Comparison of ENCODE assay signal across 25 cellular contexts in the genomic region with DNA sequence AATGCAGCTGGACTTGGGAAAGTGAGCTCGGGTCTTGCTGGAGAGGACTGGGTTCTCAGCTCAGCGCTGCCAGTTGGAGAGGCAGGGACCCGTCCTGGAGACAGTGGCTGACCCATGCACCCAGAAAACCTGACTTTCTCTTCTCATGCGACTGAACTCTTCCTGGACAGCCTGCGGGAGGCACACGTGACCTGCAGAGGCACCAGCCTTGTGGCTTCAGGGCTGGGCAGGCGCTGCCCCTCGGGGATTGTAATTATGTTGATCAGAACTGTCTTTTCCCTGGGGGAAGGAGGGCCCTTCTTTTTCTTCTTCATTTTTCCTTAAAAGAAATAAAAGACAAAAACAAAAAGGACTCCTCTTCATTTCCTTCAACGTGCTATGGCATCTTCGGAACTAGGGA.
A peak's percentile ranks its signal among the peaks of the same experiment; 100 is the strongest.
DNase-seq lines count a peak whose midpoint lies in the region; ATAC-seq, FAIRE-seq and TF ChIP-seq lines count a peak whose summit lies in the region.
"Had no signal": no experiment of that assay in that cellular context is flagged by ENCODE, and none has a peak within 500 bp of the region (broad histone marks: within the 10 kb centered on the region; RNA-seq: fewer than 3 reads in every experiment).

No MANE protein-coding gene starts in this region.

- no peak overlapping the region for H3K4me2 ChIP-seq in GM23338
- no peak overlapping the region for H3K4me2 ChIP-seq in K562 (ENCODE audit: insufficient read depth, low read length)
- no peak overlapping the region for H3K4me2 ChIP-seq in mesendoderm (ENCODE audit: low read length)
- H3K4me2 ChIP-seq: A549 had no signal

- H3K4ac ChIP-seq in mesendoderm (ENCODE audit: low read depth, low read length), result no peak overlapping the region

- no peak for FAIRE-seq in K562 (lab: Jason Lieb, UNC)
- FAIRE-seq: A549, GM19239, RCC 7860 had no signal

- H3F3A ChIP-seq in GM23338 (replicated peaks; ENCODE audit: low read depth), result no peaks in the 10 kb centered on the region

- H4K8ac ChIP-seq in mesendoderm (ENCODE audit: low read depth, low read length), result no peak overlapping the region

- TF ChIP-seq RAD21 in K562 (CRISPR knock-in tag; conservative IDR thresholded peaks at IDR 0.05 in 1 of 2, IDR thresholded peaks at IDR 0.05 in 1 of 2), result no peak

- H3K36me3 Mint-ChIP-seq in GM23338 (ENCODE audit: low read depth), result peaks cover under 1% of the 10 kb centered on the region; the same call in 1 of the 3 replicates
- H3K36me3 Mint-ChIP-seq in activated naive CD8-positive, alpha-beta T cell treated with anti-CD3 and anti-CD28 coated beads, Interleukin-2, amount 50 U/mL, for 24 hours (ENCODE audit: low read depth), result no peaks in the 10 kb centered on the region
- H3K36me3 Mint-ChIP-seq: CD8-positive, alpha-beta memory T cell had no signal

- peak overlapping the region; percentile 36 for H2AFZ ChIP-seq in GM23338
- no peak overlapping the region for H2AFZ ChIP-seq in K562 (ENCODE audit: low read depth, low read length)

- H3K79me1 ChIP-seq in mesendoderm (ENCODE audit: low read length), result no peaks in the 10 kb centered on the region

- H3K79me2 ChIP-seq in GM23338 (replicated peaks; ENCODE audit: insufficient read depth), result no peaks in the 10 kb centered on the region
- H3K79me2 ChIP-seq in K562 (ENCODE audit: control insufficient read depth, insufficient read depth, low read length), result no peaks in the 10 kb centered on the region
- no peaks in the 10 kb centered on the region for H3K79me2 ChIP-seq in mesendoderm (ENCODE audit: control insufficient read depth, insufficient read depth, low read length)

- CTCF ChIA-PET in K562 (lab: Yijun Ruan, JAX; ENCODE audit: low intra/inter-chr PET ratio), result no interaction called here

- ATAC-seq in GM23338, result no peak
- no peak for ATAC-seq in K562
- no peak for ATAC-seq in HG02798 (IDR thresholded peaks at IDR 0.05; ENCODE audit: poor library complexity, unreplicated experiment)
- ATAC-seq in HG03354 (IDR thresholded peaks at IDR 0.05; ENCODE audit: poor library complexity, severe bottlenecking, unreplicated experiment), result no peak
- ATAC-seq in activated naive CD8-positive, alpha-beta T cell treated with anti-CD3 and anti-CD28 coated beads, Interleukin-2, amount 50 U/mL, for 24 hours, result no peak
- ATAC-seq: A549, SK-N-SH treated with all-trans-retinoic acid at 6 μM for 48 hours, T-helper 17 cell had no signal

- under 1% methylated on average over 10 of the region's 10 CpGs for whole genome bisulfite sequencing in K562 (ENCODE audit: insufficient coverage, low coverage, missing lambda C conversion rate)
- no CpG with 5 or more reads among the region's 10 CpGs for WGBS in mesendoderm (ENCODE audit: extremely low coverage, insufficient coverage, low lambda C conversion rate)
- 73% methylated on average over 10 of the region's 10 CpGs for WGBS in suprapubic skin

- H3K9me3 Mint-ChIP-seq in GM23338, result peaks cover 3% of the 10 kb centered on the region; the same call in 1 of the 3 replicates
- no peaks in the 10 kb centered on the region for H3K9me3 Mint-ChIP-seq in activated naive CD8-positive, alpha-beta T cell treated with anti-CD3 and anti-CD28 coated beads, Interleukin-2, amount 50 U/mL, for 24 hours

- H2BK120ac ChIP-seq in mesendoderm (ENCODE audit: low read depth, low read length), result no peak overlapping the region

- peaks cover 2% of the 10 kb centered on the region for H3K27me3 Mint-ChIP-seq in GM23338 (ENCODE audit: insufficient read depth, low read depth, poor library complexity)
- H3K27me3 Mint-ChIP-seq in activated naive CD8-positive, alpha-beta T cell treated with anti-CD3 and anti-CD28 coated beads, Interleukin-2, amount 50 U/mL, for 24 hours, result no peaks in the 10 kb centered on the region

- no peak overlapping the region for H2AK5ac ChIP-seq in mesendoderm (ENCODE audit: low read length)

- peak overlapping the region; percentile 22 for H4K5ac ChIP-seq in mesendoderm (ENCODE audit: low read length)

- peaks cover 12% of the 10 kb centered on the region; the same call in 1 of the 2 replicates for H3K9me2 ChIP-seq in GM23338 (ENCODE audit: insufficient read depth)

- intact Hi-C loops in K562 (cut with micrococcal nuclease), result loop anchor here (2.0 kb wide), 1 partner anchor 47 kb away; no protein-coding TSS in a partner anchor

- H3K18ac ChIP-seq in mesendoderm (ENCODE audit: low read length), result no peak overlapping the region

- no peak overlapping the region for H3K4me3 ChIP-seq in GM23338
- no peak overlapping the region for H3K4me3 ChIP-seq in K562
- no peak overlapping the region for H3K4me3 ChIP-seq in mesendoderm (ENCODE audit: low read length)
- H3K4me3 ChIP-seq in suprapubic skin, result no peak overlapping the region
- H3K4me3 ChIP-seq: A549 had no signal

- TF ChIP-seq POLR2A in K562 (conservative IDR thresholded peaks at IDR 0.05) (no peak), suprapubic skin (IDR thresholded peaks at IDR 0.05) (no peak)

- H3K27ac Mint-ChIP-seq in GM23338, result no peak overlapping the region
- no peak overlapping the region for H3K27ac Mint-ChIP-seq in activated naive CD8-positive, alpha-beta T cell treated with anti-CD3 and anti-CD28 coated beads, Interleukin-2, amount 50 U/mL, for 24 hours
- H3K27ac Mint-ChIP-seq: CD8-positive, alpha-beta memory T cell; T-helper 17 cell had no signal

- H3K9me3 ChIP-seq in K562 (replicated peaks; ENCODE audit: control insufficient read depth, insufficient read depth, low read depth, low read length) (no peaks in the 10 kb centered on the region), suprapubic skin (no peaks in the 10 kb centered on the region)
- H3K9me3 ChIP-seq: A549 had no signal

- in situ Hi-C loops in K562 (cut with MboI), result no loop called here

- BruUV-seq in K562 (replicated peaks; lab: Mats Ljungman, UMichigan), result no TSS peak

- H4K20me1 ChIP-seq in GM23338 (replicated peaks; ENCODE audit: insufficient read depth) (no peaks in the 10 kb centered on the region), K562 (replicated peaks; ENCODE audit: control insufficient read depth, insufficient read depth, low read length) (no peaks in the 10 kb centered on the region)

- no peak overlapping the region for H2BK15ac ChIP-seq in mesendoderm (replicated peaks; ENCODE audit: low read depth)

- no peak overlapping the region for H3K23ac ChIP-seq in mesendoderm (ENCODE audit: low read length)

- H3K4me3 Mint-ChIP-seq in GM23338, result no peak overlapping the region
- no peak overlapping the region for H3K4me3 Mint-ChIP-seq in activated naive CD8-positive, alpha-beta T cell treated with anti-CD3 and anti-CD28 coated beads, Interleukin-2, amount 50 U/mL, for 24 hours
- H3K4me3 Mint-ChIP-seq: CD8-positive, alpha-beta memory T cell; T-helper 17 cell had no signal

- POLR2A ChIA-PET in K562 (lab: Yijun Ruan, JAX), result interaction anchor here (0.9 to 1.3 kb wide), 2 partner anchors 12 to 29 kb away, joined by 3 to 4 read pairs; no protein-coding TSS in a partner anchor

- no peaks in the 10 kb centered on the region for H3K9me1 ChIP-seq in K562 (ENCODE audit: control insufficient read depth, insufficient read depth, low read length)

- H3K36me3 ChIP-seq in GM23338 (ENCODE audit: insufficient read depth) (no peaks in the 10 kb centered on the region), K562 (ENCODE audit: control insufficient read depth, insufficient read depth, low read length) (no peaks in the 10 kb centered on the region), mesendoderm (ENCODE audit: control insufficient read depth, insufficient read depth, low read length) (no peaks in the 10 kb centered on the region), suprapubic skin (no peaks in the 10 kb centered on the region)

- H3K4me1 Mint-ChIP-seq in GM23338, result peaks cover 21% of the 10 kb centered on the region
- no peaks in the 10 kb centered on the region for H3K4me1 Mint-ChIP-seq in activated naive CD8-positive, alpha-beta T cell treated with anti-CD3 and anti-CD28 coated beads, Interleukin-2, amount 50 U/mL, for 24 hours
- H3K4me1 Mint-ChIP-seq: CD8-positive, alpha-beta memory T cell; T-helper 17 cell had no signal

- H3K56ac ChIP-seq in mesendoderm (ENCODE audit: low read length), result no peak overlapping the region

- no peak for TF ChIP-seq EP300 in K562 (IDR thresholded peaks at IDR 0.05; ENCODE audit: low read length)
- TF ChIP-seq EP300 in suprapubic skin (IDR thresholded peaks at IDR 0.05), result no peak

- TF ChIP-seq CTCF in GM23338 (conservative IDR thresholded peaks at IDR 0.05; ENCODE audit: low read depth in 2 of 2), result 0 out of 4 replicates have a peak, but pooled peaks of 1 of the 2 experiments have one; percentile 18
- no peak for TF ChIP-seq CTCF in K562 (IDR thresholded peaks at IDR 0.05 in 2 of 3, conservative IDR thresholded peaks at IDR 0.05 in 1 of 3; ENCODE audit: insufficient read depth in 2 of 3, low read depth in 1 of 3, low read length in 3 of 3)
- no peak for TF ChIP-seq CTCF in suprapubic skin (IDR thresholded peaks at IDR 0.05)

- H2BK5ac ChIP-seq in mesendoderm (ENCODE audit: low read length), result no peak overlapping the region

- no peaks in the 10 kb centered on the region for H3K27me3 ChIP-seq in GM23338 (ENCODE audit: insufficient read depth)
- peaks cover 6 to 13% of the 10 kb centered on the region in 2 experiments; a peak in 4 of 5 replicates for H3K27me3 ChIP-seq in K562 (ENCODE audit: control insufficient read depth in 2 of 2, insufficient read depth in 2 of 2, low read length in 2 of 2)
- no peaks in the 10 kb centered on the region for H3K27me3 ChIP-seq in mesendoderm (ENCODE audit: insufficient read depth, low read length, poor library complexity)
- no peaks in the 10 kb centered on the region for H3K27me3 ChIP-seq in suprapubic skin

- no peak for DNase-seq in GM23338 (ENCODE audit: low spot score)
- peak; percentile 73 for DNase-seq in NOMO-1 treated with DMSO at 0.1 percent for 48 hours (lab: John Stamatoyannopoulos, UW; ENCODE audit: unreplicated experiment)
- DNase-seq in K562 (ENCODE audit: extremely low read depth in 1 of 4, low spot score in 3 of 4), result no peak
- no peak for DNase-seq in mesendoderm
- no peak for DNase-seq in activated naive CD8-positive, alpha-beta T cell treated with anti-CD3 and anti-CD28 coated beads, Interleukin-2, amount 50 U/mL, for 24 hours
- no peak for DNase-seq in suprapubic skin (ENCODE audit: low spot score in 2 of 2)
- DNase-seq: CD8-positive, alpha-beta memory T cell; DMS 273 treated with DMSO at 0.1 percent for 48 hours; DMS79 treated with DMSO at 0.1 percent for 48 hours; H7; Karpas-422; NCI-H1105; NCI-H146; NCI-H2029; NCI-H2227 treated with DMSO at 0.1 percent for 48 hours; NCI-H526 treated with DMSO at 0.1 percent for 48 hours; T-helper 17 cell had no signal

- no peak overlapping the region for H3K27ac ChIP-seq in GM23338 (ENCODE audit: low read depth)
- no peak overlapping the region for H3K27ac ChIP-seq in K562 (ENCODE audit: extremely low read depth, low read depth, low read length)
- no peak overlapping the region for H3K27ac ChIP-seq in mesendoderm (ENCODE audit: low read depth, low read length)
- no peak overlapping the region for H3K27ac ChIP-seq in suprapubic skin
- H3K27ac ChIP-seq: A549, C4-2B, HL-60 had no signal

- no peaks in the 10 kb centered on the region; the same call in 1 of the 2 replicates for H3K4me1 ChIP-seq in GM23338 (ENCODE audit: insufficient read depth)
- H3K4me1 ChIP-seq in K562 (replicated peaks in 1 of 2; ENCODE audit: control insufficient read depth in 2 of 2, insufficient read depth in 2 of 2, low read length in 2 of 2), result no peaks in the 10 kb centered on the region
- no peaks in the 10 kb centered on the region for H3K4me1 ChIP-seq in mesendoderm (ENCODE audit: control insufficient read depth, low read depth, low read length)
- H3K4me1 ChIP-seq in suprapubic skin, result peaks cover 8% of the 10 kb centered on the region

- no peak overlapping the region for H3K9ac ChIP-seq in K562 (ENCODE audit: insufficient read depth in 1 of 2, low read depth in 2 of 2, low read length in 2 of 2)
- H3K9ac ChIP-seq in mesendoderm (ENCODE audit: low read length), result no peak overlapping the region
